ENCODE assay signal across 8 cellular contexts in the genomic region with DNA sequence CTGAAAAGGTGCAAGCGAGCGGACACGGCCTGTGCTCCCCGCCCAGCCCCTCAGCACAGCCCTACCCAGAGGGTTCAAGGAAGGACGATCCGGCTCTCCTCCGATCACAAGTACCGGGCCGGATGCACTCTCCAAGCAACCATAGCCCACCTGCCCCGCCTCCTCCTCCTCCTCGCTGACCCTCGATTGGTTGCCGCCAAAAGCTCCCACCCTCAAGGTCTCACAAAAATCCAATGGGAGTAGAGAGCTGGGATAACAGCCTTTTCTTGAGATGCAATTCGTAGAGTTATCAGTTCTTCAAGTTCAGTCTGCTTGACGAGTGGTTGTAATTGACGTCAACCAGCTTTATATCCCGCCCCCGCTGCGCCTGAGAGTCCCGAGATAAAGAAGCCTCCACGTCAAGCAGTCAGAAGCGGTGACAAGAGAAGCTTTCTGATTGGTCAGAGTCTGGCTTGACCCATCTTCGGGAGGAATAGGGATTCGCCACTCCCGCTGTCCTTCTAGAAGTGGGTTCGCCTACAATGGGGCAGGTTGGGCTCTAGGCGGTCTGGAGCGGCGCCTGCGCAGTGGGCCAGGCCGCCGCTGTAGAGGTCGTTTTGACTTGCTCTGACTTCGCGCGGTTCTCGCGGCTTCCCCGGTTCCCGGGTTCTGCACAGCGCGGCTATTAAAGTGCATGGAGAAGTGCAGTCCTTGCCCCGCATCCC. TPM values are rescaled to one million over a fixed set of nuclear protein-coding genes. Genes with fewer than 3 reads are reported as not detected.
DNase-seq lines count a peak whose midpoint lies in the region; ATAC-seq and TF ChIP-seq lines count a peak whose summit lies in the region.

Gene IFT27 (minus strand): TSS at position 154 of the 704 bp plus-strand sequence. CDS start 412 bp downstream, outside the sequence.

- H3K36me3 Mint-ChIP-seq in endothelial cell (ENCODE audit: low read depth, unreplicated experiment) (peaks cover 13% of the 10 kb centered on the region), mesothelial cell of epicardium (peaks cover 8% of the 10 kb centered on the region)

- H2AFZ ChIP-seq in OCI-LY3 (ENCODE audit: low read depth, low read length): peak within 1 kb of the TSS; percentile 88

- H3K4me3 ChIP-seq in HUES48 (ENCODE audit: low read depth, low read length) (peak within 1 kb of the TSS; percentile 81), OCI-LY3 (ENCODE audit: low read length) (peak within 1 kb of the TSS; percentile 90)

- TF ChIP-seq CTCF in OCI-LY3 (IDR thresholded peaks at IDR 0.05; ENCODE audit: low read depth, low read length) (no peak), endothelial cell (IDR thresholded peaks at IDR 0.05; ENCODE audit: unreplicated experiment) (no peak), mesothelial cell of epicardium (IDR thresholded peaks at IDR 0.05; ENCODE audit: unreplicated experiment) (no peak)

- peak within 1 kb of the TSS; percentile 94 for H3K4me3 Mint-ChIP-seq in endothelial cell (ENCODE audit: unreplicated experiment)
- H3K4me3 Mint-ChIP-seq in mesothelial cell of epicardium: peak within 1 kb of the TSS; percentile 78

- no peak within 1 kb of the TSS for H3K9ac ChIP-seq in HUES48 (ENCODE audit: low read depth, low read length)
- H3K9ac ChIP-seq in OCI-LY3 (ENCODE audit: low read length): peak within 1 kb of the TSS; percentile 74

- peak; percentile 87 for ATAC-seq in GM21390 (IDR thresholded peaks at IDR 0.05; ENCODE audit: unreplicated experiment)

- H3K4me2 ChIP-seq in OCI-LY3 (ENCODE audit: low read length): peak within 1 kb of the TSS; percentile 92

- H3K4me1 Mint-ChIP-seq in endothelial cell (ENCODE audit: unreplicated experiment) (peaks cover 15% of the 10 kb centered on the region), mesothelial cell of epicardium (peaks cover 20% of the 10 kb centered on the region)

- DNase-seq in COR-L47 (lab: John Stamatoyannopoulos, UW): peak; percentile 100
- peak; percentile 93 for DNase-seq in activated CD8-positive, alpha-beta memory T cell treated with anti-CD3 and anti-CD28 coated beads, Interleukin-2, amount 50 U/mL, for 48 hours
- peak; percentile 94 for DNase-seq in endothelial cell (ENCODE audit: low spot score)
- peak; percentile 94 to 96 for DNase-seq in mesothelial cell of epicardium (ENCODE audit: low spot score in 2 of 2, unreplicated experiment in 2 of 2)
- DNase-seq in stimulated activated CD8-positive, alpha-beta memory T cell treated with anti-CD3 and anti-CD28 coated beads, Interleukin-15, amount 100 ng/mL, for 48 hours (ENCODE audit: low read depth in 2 of 2): peak; percentile 93 to 95

- H3K4me1 ChIP-seq in HUES48 (ENCODE audit: control insufficient read depth, insufficient read depth, low read length): peaks cover 8% of the 10 kb centered on the region
- peaks cover 13% of the 10 kb centered on the region for H3K4me1 ChIP-seq in OCI-LY3 (ENCODE audit: low read length)

- H3K9me3 Mint-ChIP-seq in endothelial cell (ENCODE audit: unreplicated experiment): no peaks in the 10 kb centered on the region
- peaks cover 8% of the 10 kb centered on the region for H3K9me3 Mint-ChIP-seq in mesothelial cell of epicardium

- H3K36me3 ChIP-seq in HUES48 (ENCODE audit: control insufficient read depth, insufficient read depth, low read length) (peaks cover 4% of the 10 kb centered on the region; the same call in 1 of the 2 replicates), OCI-LY3 (replicated peaks; ENCODE audit: low read depth, low read length) (no peaks in the 10 kb centered on the region)

- H3K27ac Mint-ChIP-seq in endothelial cell (ENCODE audit: unreplicated experiment) (peak within 1 kb of the TSS; percentile 93), mesothelial cell of epicardium (peak within 1 kb of the TSS; percentile 92)

- H3K27ac ChIP-seq in HUES48 (ENCODE audit: low read depth, low read length) (no peak within 1 kb of the TSS), OCI-LY3 (ENCODE audit: low read length) (no peak within 1 kb of the TSS)

- no peaks in the 10 kb centered on the region for H4K20me1 ChIP-seq in OCI-LY3 (ENCODE audit: insufficient read depth, low read length)

- no peaks in the 10 kb centered on the region for H3K79me2 ChIP-seq in OCI-LY3 (ENCODE audit: low read length)

- peaks cover 11% of the 10 kb centered on the region for H3K27me3 ChIP-seq in HUES48 (ENCODE audit: control insufficient read depth, insufficient read depth, low read length)
- 0 out of 2 replicates have a peak, but pooled peaks cover 4% of the 10 kb centered on the region for H3K27me3 ChIP-seq in OCI-LY3 (ENCODE audit: low read depth, low read length)

- H3K9me3 ChIP-seq in HUES48 (ENCODE audit: control insufficient read depth, insufficient read depth, low read length) (peaks cover 7% of the 10 kb centered on the region), OCI-LY3 (ENCODE audit: insufficient read depth, low read length) (no peaks in the 10 kb centered on the region)

- H3K27me3 Mint-ChIP-seq in endothelial cell (ENCODE audit: unreplicated experiment): peaks cover 9% of the 10 kb centered on the region
- peaks cover 8% of the 10 kb centered on the region for H3K27me3 Mint-ChIP-seq in mesothelial cell of epicardium (ENCODE audit: low read depth)

RNA-seq across cellular contexts. Expression of gene IFT27, which starts in this region (rescaled TPM):
- total RNA-seq in endothelial cell (ENCODE audit: unreplicated experiment) (51.1 TPM), mesothelial cell of epicardium (56.8 to 59.6 TPM (median 58.6 TPM) in 3 replicates)
